ENCODE assay signal across 24 cellular contexts in the genomic region with DNA sequence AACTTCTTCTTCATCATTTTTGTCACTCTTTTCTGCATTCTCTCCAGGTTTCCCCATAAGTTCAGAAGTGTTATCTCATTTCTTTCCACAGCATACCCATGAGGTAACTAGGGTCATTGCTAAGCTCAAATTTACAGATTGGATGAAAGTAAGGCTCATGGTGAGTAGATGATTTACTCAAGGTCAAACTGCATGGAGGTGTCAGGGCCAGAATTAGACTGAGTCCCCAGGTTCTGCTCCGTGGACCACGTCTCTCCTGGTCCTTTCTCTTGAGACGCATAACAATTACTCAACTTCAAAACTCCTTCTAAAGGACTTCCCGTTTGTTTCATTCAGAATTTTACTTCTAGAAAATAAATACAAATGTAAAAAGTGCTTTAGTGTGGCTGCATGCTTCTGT. TPM values are rescaled to one million over a fixed set of nuclear protein-coding genes. Genes with fewer than 3 reads are reported as not detected.
DNase-seq lines count a peak whose midpoint lies in the region; ATAC-seq, FAIRE-seq and TF ChIP-seq lines count a peak whose summit lies in the region.
"Had no signal": no experiment of that assay in that cellular context is flagged by ENCODE, and none has a peak within 500 bp of the region (broad histone marks: within the 10 kb centered on the region; RNA-seq: fewer than 3 reads in every experiment).

No MANE protein-coding gene starts in this region.

- DNase-seq in GM18507 (ENCODE audit: extremely low spot score, insufficient read length, low read depth): peak; percentile 4
- peak; percentile 62 for DNase-seq in left kidney (ENCODE audit: low read depth, low spot score)
- no peak for DNase-seq in NCI-H146 (lab: John Stamatoyannopoulos, UW)
- DNase-seq in middle frontal gyrus (ENCODE audit: extremely low spot score, low spot score): no peak
- no peak for DNase-seq in stimulated activated CD4-positive, alpha-beta T cell treated with anti-CD3 and anti-CD28 coated beads, Interleukin-1b, Interleukin-23, amount 100 ng/mL, for 48 hours
- DNase-seq in foreskin keratinocyte: no peak
- DNase-seq: 8988T; ACHN; BE2C; C1 segment of cervical spinal cord; CD4-positive, alpha-beta memory T cell; CD4-positive, CD25-positive, alpha-beta regulatory T cell; CD8-positive, alpha-beta memory T cell; COR-L47; DMS79 treated with DMSO at 0.1 percent for 48 hours; GF-D8 had no signal

- H3K27me3 ChIP-seq in foreskin keratinocyte: peaks cover 2% of the 10 kb centered on the region
- H3K27me3 ChIP-seq: BE2C, BLaER1 had no signal

- FAIRE-seq in GM18507 (lab: Jason Lieb, UNC): peak; percentile 15
- FAIRE-seq: A204.1, G401.6, GM12891 had no signal

- no peaks in the 10 kb centered on the region for H3K4me1 ChIP-seq in foreskin keratinocyte
- H3K4me1 ChIP-seq: BE2C, BLaER1 had no signal

- no peak overlapping the region for H3K27ac ChIP-seq in foreskin keratinocyte
- H3K27ac ChIP-seq: BLaER1 had no signal

- ATAC-seq in HG03175 (IDR thresholded peaks at IDR 0.05; ENCODE audit: unreplicated experiment) (peak; percentile 85), foreskin keratinocyte (no peak)

- no peak for TF ChIP-seq CTCF in foreskin keratinocyte (conservative IDR thresholded peaks at IDR 0.05)

RNA-seq across cellular contexts. Expression of gene SMIM21, which starts 43.4 kb away (rescaled TPM):
- not detected in 2 replicates for total RNA-seq in foreskin keratinocyte
- not detected in 2 replicates for polyA plus RNA-seq in foreskin keratinocyte
- total RNA-seq: A673; CD4-positive, alpha-beta memory T cell; CD4-positive, CD25-positive, alpha-beta regulatory T cell; CD8-positive, alpha-beta memory T cell had no signal
- polyA plus RNA-seq: AG04450; CD14-positive monocyte; CD4-positive, alpha-beta memory T cell; CD4-positive, CD25-positive, alpha-beta regulatory T cell; CD8-positive, alpha-beta memory T cell had no signal

Comparison
In these comparisons a context has a peak if more than half of its experiments do, and no peak if none do; other contexts are left out.
1. DNase-seq: peak in GM18507 (single experiment) and left kidney (single experiment); none in NCI-H146 (single experiment), middle frontal gyrus (single experiment), stimulated activated CD4-positive, alpha-beta T cell treated with anti-CD3 and anti-CD28 coated beads, Interleukin-1b, Interleukin-23, amount 100 ng/mL, for 48 hours (single experiment) and foreskin keratinocyte (0 of 2).